ENCODE assay signal across 17 cellular contexts in the genomic region with DNA sequence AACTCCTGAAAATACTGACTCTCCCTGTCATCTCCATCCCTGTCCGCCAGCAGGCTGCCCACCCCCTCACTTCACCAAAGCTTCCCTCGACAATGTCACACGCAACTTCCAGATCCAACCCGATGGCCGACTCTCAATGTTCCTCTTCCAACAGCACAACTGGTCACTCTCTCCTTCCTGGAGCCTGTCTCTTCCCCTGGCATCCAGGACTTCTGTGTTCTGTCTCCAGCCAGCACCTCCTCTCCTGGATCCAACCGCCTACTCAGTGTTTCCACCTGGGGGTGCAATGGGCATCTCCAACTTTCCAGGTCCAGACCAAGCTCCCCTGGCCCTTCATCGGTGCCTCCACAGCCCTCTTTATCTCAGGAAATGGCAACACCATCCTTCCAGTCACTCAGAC. TPM values are rescaled to one million over a fixed set of nuclear protein-coding genes. Genes with fewer than 3 reads are reported as not detected.
A peak's percentile ranks its signal among the peaks of the same experiment; 100 is the strongest.
DNase-seq lines count a peak whose midpoint lies in the region; ATAC-seq, FAIRE-seq and TF ChIP-seq lines count a peak whose summit lies in the region.
"Had no signal": no experiment of that assay in that cellular context is flagged by ENCODE, and none has a peak within 500 bp of the region (broad histone marks: within the 10 kb centered on the region; RNA-seq: fewer than 3 reads in every experiment).

No MANE protein-coding gene starts in this region.

- no peak overlapping the region for H3K4me3 ChIP-seq in osteoblast (ENCODE audit: insufficient read depth, low read length)
- H3K4me3 ChIP-seq: gastroesophageal sphincter had no signal

- H3K79me2 ChIP-seq in osteoblast (ENCODE audit: insufficient read depth, low read length) = no peaks in the 10 kb centered on the region

- DNase-seq in DMS53 (lab: John Stamatoyannopoulos, UW) (peak; percentile 49), DMS53 treated with DMSO at 0.1 percent for 48 hours (lab: John Stamatoyannopoulos, UW; ENCODE audit: unreplicated experiment) (no peak), NCI-H146 treated with DMSO at 0.1 percent for 48 hours (lab: John Stamatoyannopoulos, UW; ENCODE audit: unreplicated experiment) (peak; percentile 12), endothelial cell (ENCODE audit: low spot score) (no peak), osteoblast (ENCODE audit: insufficient read length, low spot score, missing footprints) (no peak), RCC 7860 (ENCODE audit: low spot score) (no peak)
- DNase-seq: activated CD4-positive, alpha-beta T cell treated with anti-CD3 and anti-CD28 coated beads, Interleukin-2, amount 50 U/mL, for 1 hour; activated T-cell treated with anti-CD3 and anti-CD28 coated beads, Interleukin-2, amount 50 U/mL, for 72 hours; CD8-positive, alpha-beta memory T cell; naive thymus-derived CD4-positive, alpha-beta T cell; NCI-H1048; NCI-H82; SHP77 had no signal

- peak overlapping the region; percentile 48 for H2AFZ ChIP-seq in osteoblast (ENCODE audit: low read length)

- peak overlapping the region; percentile 64 for H3K4me2 ChIP-seq in osteoblast (ENCODE audit: insufficient read depth, low read length)

- peak overlapping the region; percentile 1 for H3K27ac Mint-ChIP-seq in endothelial cell (ENCODE audit: unreplicated experiment)
- H3K27ac Mint-ChIP-seq: activated T-cell treated with anti-CD3 and anti-CD28 coated beads, Interleukin-2, amount 50 U/mL, for 72 hours; naive thymus-derived CD4-positive, alpha-beta T cell had no signal

- no peaks in the 10 kb centered on the region for H3K36me3 Mint-ChIP-seq in endothelial cell (ENCODE audit: low read depth, unreplicated experiment)
- H3K36me3 Mint-ChIP-seq: CD8-positive, alpha-beta memory T cell had no signal

- H3K27me3 ChIP-seq in osteoblast (ENCODE audit: insufficient read depth, low read length) = no peaks in the 10 kb centered on the region
- H3K27me3 ChIP-seq: gastroesophageal sphincter had no signal

- TF ChIP-seq CTCF in endothelial cell (IDR thresholded peaks at IDR 0.05; ENCODE audit: unreplicated experiment) (no peak), osteoblast (IDR thresholded peaks at IDR 0.05; ENCODE audit: extremely low read depth, low read depth, low read length) (no peak)

- no peaks in the 10 kb centered on the region for H4K20me1 ChIP-seq in osteoblast (ENCODE audit: insufficient read depth, low read length)

- no peak for ATAC-seq in GM19395 (IDR thresholded peaks at IDR 0.05; ENCODE audit: unreplicated experiment)
- ATAC-seq in GM18907 (IDR thresholded peaks at IDR 0.05; ENCODE audit: unreplicated experiment) = no peak
- ATAC-seq: activated T-cell treated with anti-CD3 and anti-CD28 coated beads, Interleukin-2, amount 50 U/mL, for 72 hours; gastroesophageal sphincter; naive thymus-derived CD4-positive, alpha-beta T cell had no signal

- no peaks in the 10 kb centered on the region for H3K36me3 ChIP-seq in osteoblast (ENCODE audit: insufficient read depth, low read length)
- H3K36me3 ChIP-seq: gastroesophageal sphincter had no signal

- H3K4me1 ChIP-seq in osteoblast (ENCODE audit: insufficient read depth, low read length) = peaks cover 33% of the 10 kb centered on the region

- H3K9me3 Mint-ChIP-seq in endothelial cell (ENCODE audit: unreplicated experiment) = no peaks in the 10 kb centered on the region
- H3K9me3 Mint-ChIP-seq: activated T-cell treated with anti-CD3 and anti-CD28 coated beads, Interleukin-2, amount 50 U/mL, for 72 hours; CD8-positive, alpha-beta memory T cell; naive thymus-derived CD4-positive, alpha-beta T cell had no signal

- FAIRE-seq in RCC 7860 (lab: Jason Lieb, UNC) = no peak

- H3K4me3 Mint-ChIP-seq in endothelial cell (ENCODE audit: unreplicated experiment) = no peak overlapping the region
- H3K4me3 Mint-ChIP-seq: activated T-cell treated with anti-CD3 and anti-CD28 coated beads, Interleukin-2, amount 50 U/mL, for 72 hours; CD8-positive, alpha-beta memory T cell; naive thymus-derived CD4-positive, alpha-beta T cell had no signal

- H3K9me3 ChIP-seq in osteoblast (ENCODE audit: low read depth, low read length) = no peaks in the 10 kb centered on the region
- H3K9me3 ChIP-seq: gastroesophageal sphincter had no signal

- peaks cover 3% of the 10 kb centered on the region for H3K27me3 Mint-ChIP-seq in endothelial cell (ENCODE audit: unreplicated experiment)
- H3K27me3 Mint-ChIP-seq: naive thymus-derived CD4-positive, alpha-beta T cell had no signal

- no peak overlapping the region for H3K27ac ChIP-seq in osteoblast (ENCODE audit: low read depth, low read length)

- H3K4me1 Mint-ChIP-seq in endothelial cell (ENCODE audit: unreplicated experiment) = peaks cover 28% of the 10 kb centered on the region

RNA-seq across cellular contexts. Expression of gene CPA5, which starts 8.6 kb away (rescaled TPM):
- total RNA-seq in endothelial cell (ENCODE audit: unreplicated experiment) (not detected), osteoblast (not detected in 2 replicates)
- total RNA-seq: gastroesophageal sphincter, kidney epithelial cell had no signal

RNA-seq across cellular contexts. Expression of gene CPA1, which starts 27.1 kb away (rescaled TPM):
- total RNA-seq in endothelial cell (ENCODE audit: unreplicated experiment) (not detected), osteoblast (1.1 TPM in 1 of 2 replicates, not detected in the other)
- total RNA-seq: activated T-cell treated with anti-CD3 and anti-CD28 coated beads, Interleukin-2, amount 50 U/mL, for 72 hours; CD8-positive, alpha-beta memory T cell; kidney epithelial cell; naive thymus-derived CD4-positive, alpha-beta T cell had no signal

Comparison
In these comparisons a context has a peak if more than half of its experiments do, and no peak if none do; other contexts are left out.
1. DNase-seq: peak in DMS53 (single experiment) and NCI-H146 treated with DMSO at 0.1 percent for 48 hours (single experiment); none in DMS53 treated with DMSO at 0.1 percent for 48 hours (single experiment), endothelial cell (single experiment), osteoblast (single experiment) and RCC 7860 (single experiment).